Comparison of ENCODE assay signal across 25 cellular contexts in the genomic region with DNA sequence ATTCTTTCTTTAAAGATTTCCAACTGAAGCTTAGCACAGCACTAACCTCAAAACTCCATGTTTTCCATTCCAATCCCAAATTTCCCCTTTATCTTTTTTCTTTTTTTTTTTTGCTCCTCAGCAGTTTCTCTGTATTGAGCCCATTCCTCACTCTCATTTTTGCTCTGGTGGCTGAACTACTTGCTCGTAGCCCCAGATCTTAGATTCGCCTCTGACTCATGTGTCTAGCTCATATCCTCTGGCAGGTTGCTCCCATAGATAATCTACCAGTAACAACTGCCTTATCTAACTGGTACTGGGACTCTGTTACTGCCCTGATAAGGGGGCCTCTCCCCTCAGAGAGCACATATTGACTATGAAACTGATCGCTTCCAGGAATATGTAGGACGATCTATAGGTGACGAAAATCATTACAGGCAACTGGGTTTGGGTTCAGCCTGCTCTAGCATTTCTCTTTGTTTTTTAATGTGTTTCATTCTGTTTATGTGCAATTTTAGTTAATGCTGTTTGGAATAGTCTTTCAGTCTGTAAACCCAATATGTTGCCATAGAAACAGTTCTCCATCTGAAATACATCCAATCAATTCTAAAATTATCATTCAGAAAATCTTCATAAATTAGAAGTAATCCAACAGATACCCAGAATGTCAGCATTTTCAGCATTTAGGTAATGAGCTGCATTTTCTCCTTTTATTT. TPM values are rescaled to one million over a fixed set of nuclear protein-coding genes. Genes with fewer than 3 reads are reported as not detected.
A peak's percentile ranks its signal among the peaks of the same experiment; 100 is the strongest.
DNase-seq lines count a peak whose midpoint lies in the region; ATAC-seq, FAIRE-seq and TF ChIP-seq lines count a peak whose summit lies in the region.
"Had no signal": no experiment of that assay in that cellular context is flagged by ENCODE, and none has a peak within 500 bp of the region (broad histone marks: within the 10 kb centered on the region; RNA-seq: fewer than 3 reads in every experiment).

No MANE protein-coding gene starts in this region.

- DNase-seq in HuH-7 (ENCODE audit: low spot score) (peak; percentile 40), K562 (ENCODE audit: extremely low read depth in 1 of 4, low spot score in 3 of 4) (peak; percentile 93 to 97 (median 95)), inferior parietal cortex (ENCODE audit: extremely low spot score) (peak; percentile 43), smooth muscle cell (lab: John Stamatoyannopoulos, UW; ENCODE audit: unreplicated experiment) (no peak), COLO668 (lab: John Stamatoyannopoulos, UW; ENCODE audit: unreplicated experiment) (no peak), transverse colon (no peak)
- DNase-seq: CD8-positive, alpha-beta T cell; DMS 273 treated with DMSO at 0.1 percent for 48 hours; GF-D8; GM23248; HCEC 1CT; MM.1S; NCI-H1092; NCI-H146; NCI-H2029 treated with DMSO at 0.1 percent for 48 hours; NCI-H2171; NCI-H446 treated with DMSO at 0.1 percent for 48 hours; PC-3; RPMI8226 had no signal

- TF ChIP-seq POLR2A in K562 (conservative IDR thresholded peaks at IDR 0.05) (no peak), transverse colon (IDR thresholded peaks at IDR 0.05) (no peak)

- H3K9me3 ChIP-seq in K562 (replicated peaks; ENCODE audit: control insufficient read depth, insufficient read depth, low read depth, low read length) (peaks cover 11% of the 10 kb centered on the region), smooth muscle cell (replicated peaks; ENCODE audit: low read depth) (no peaks in the 10 kb centered on the region), transverse colon (peaks cover 3 to 6% of the 10 kb centered on the region in 2 donors)

- H3F3A ChIP-seq in smooth muscle cell (ENCODE audit: low read depth), result no peaks in the 10 kb centered on the region

- H3K4me2 ChIP-seq in K562 (ENCODE audit: insufficient read depth, low read length), result peak overlapping the region; percentile 67
- peak overlapping the region; percentile 28 for H3K4me2 ChIP-seq in smooth muscle cell
- H3K4me2 ChIP-seq: BLaER1 treated with 17β-estradiol and CSF1 and Interleukin-3, amounts not matched to agents 10 nM and 100 nM had no signal

- peak overlapping the region in 1 of 2 experiments; percentile 33; a peak in 2 of 4 replicates for H3K9ac ChIP-seq in K562 (ENCODE audit: insufficient read depth in 1 of 2, low read depth in 2 of 2, low read length in 2 of 2)
- no peak overlapping the region for H3K9ac ChIP-seq in smooth muscle cell (ENCODE audit: low read depth)
- H3K9ac ChIP-seq: BLaER1 treated with 17β-estradiol and CSF1 and Interleukin-3, amounts not matched to agents 10 nM and 100 nM; GM23248 had no signal

- BruUV-seq in K562 (replicated peaks; lab: Mats Ljungman, UMichigan), result no TSS peak

- H3K27me3 ChIP-seq in K562 (ENCODE audit: control insufficient read depth in 2 of 2, insufficient read depth in 2 of 2, low read length in 2 of 2), result no peaks in the 10 kb centered on the region
- no peaks in the 10 kb centered on the region for H3K27me3 ChIP-seq in smooth muscle cell (ENCODE audit: low read depth)
- H3K27me3 ChIP-seq in transverse colon, result no peaks in the 10 kb centered on the region
- H3K27me3 ChIP-seq: BLaER1 treated with 17β-estradiol and CSF1 and Interleukin-3, amounts not matched to agents 10 nM and 100 nM had no signal

- H3K4me3 ChIP-seq in K562, result no peak overlapping the region
- no peak overlapping the region for H3K4me3 ChIP-seq in smooth muscle cell
- no peak overlapping the region for H3K4me3 ChIP-seq in transverse colon
- H3K4me3 ChIP-seq: BLaER1 treated with 17β-estradiol and CSF1 and Interleukin-3, amounts not matched to agents 10 nM and 100 nM; GM12878; GM23248 had no signal

- H2AFZ ChIP-seq in K562 (ENCODE audit: low read depth, low read length) (peak overlapping the region; percentile 1), smooth muscle cell (ENCODE audit: low read depth) (no peak overlapping the region)
- H2AFZ ChIP-seq: GM23248 had no signal

- POLR2A ChIA-PET in K562 (lab: Yijun Ruan, JAX), result interaction anchor here (0.6 to 2.6 kb wide), 7 partner anchors 9 to 333 kb away, joined by 3 to 15 read pairs (median 4); no protein-coding TSS in a partner anchor

- H3K4me1 ChIP-seq in K562 (replicated peaks in 1 of 2; ENCODE audit: control insufficient read depth in 2 of 2, insufficient read depth in 2 of 2, low read length in 2 of 2) (peaks cover 8 to 13% of the 10 kb centered on the region in 2 experiments), smooth muscle cell (ENCODE audit: low read depth) (no peaks in the 10 kb centered on the region), transverse colon (peaks cover 0 to 3% (median 0%) of the 10 kb centered on the region in 4 donors)

- WGBS in K562 (ENCODE audit: insufficient coverage, low coverage, missing lambda C conversion rate), result 0% methylated on average over 5 of the region's 5 CpGs
- 49% methylated on average over 5 of the region's 5 CpGs for WGBS in smooth muscle cell (ENCODE audit: low lambda C conversion rate)
- 64 to 71% methylated on average over 5 of the region's 5 CpGs for WGBS in transverse colon (ENCODE audit: low coverage in 1 of 2), 2 donors

- peak; percentile 100 for TF ChIP-seq EP300 in K562 (IDR thresholded peaks at IDR 0.05; ENCODE audit: low read length)
- no peak for TF ChIP-seq EP300 in transverse colon (IDR thresholded peaks at IDR 0.05; ENCODE audit: low read depth)

- FAIRE-seq in K562 (lab: Jason Lieb, UNC), result peak; percentile 99
- FAIRE-seq: GM12878, HTR-8/SVneo had no signal

- no peaks in the 10 kb centered on the region for H3K36me3 ChIP-seq in K562 (ENCODE audit: control insufficient read depth, insufficient read depth, low read length)
- no peaks in the 10 kb centered on the region for H3K36me3 ChIP-seq in smooth muscle cell (ENCODE audit: low read depth)
- H3K36me3 ChIP-seq in transverse colon, result no peaks in the 10 kb centered on the region
- H3K36me3 ChIP-seq: BLaER1 treated with 17β-estradiol and CSF1 and Interleukin-3, amounts not matched to agents 10 nM and 100 nM had no signal

- no peaks in the 10 kb centered on the region for H3K9me1 ChIP-seq in K562 (ENCODE audit: control insufficient read depth, insufficient read depth, low read length)

- intact Hi-C loops in K562 (cut with micrococcal nuclease), result no loop called here
- intact Hi-C loops in transverse colon (cut with DNase I; ENCODE audit: low total_unique reads), result no loop called here

- in situ Hi-C loops in K562 (cut with MboI), result no loop called here
- in situ Hi-C loops in transverse colon (cut with MboI; ENCODE audit: low pct_ligation_motif_present in 1 of 4, low pct_unique_long_range_greater_than_20kb in 1 of 4, low sequenced_read_pairs in 3 of 4), result no loop called here

- H3K79me2 ChIP-seq in K562 (ENCODE audit: control insufficient read depth, insufficient read depth, low read length), result no peaks in the 10 kb centered on the region
- no peaks in the 10 kb centered on the region for H3K79me2 ChIP-seq in smooth muscle cell (ENCODE audit: low read depth)

- H3K27ac ChIP-seq in K562 (ENCODE audit: extremely low read depth, low read depth, low read length), result peak overlapping the region; percentile 56
- H3K27ac ChIP-seq in smooth muscle cell (ENCODE audit: low read depth), result no peak overlapping the region
- no peak overlapping the region for H3K27ac ChIP-seq in transverse colon
- H3K27ac ChIP-seq: BLaER1 treated with 17β-estradiol and CSF1 and Interleukin-3, amounts not matched to agents 10 nM and 100 nM; GM23248 had no signal

- CTCF ChIA-PET in K562 (lab: Yijun Ruan, JAX; ENCODE audit: low intra/inter-chr PET ratio), result no interaction called here

- no peak for TF ChIP-seq RAD21 in K562 (CRISPR knock-in tag; conservative IDR thresholded peaks at IDR 0.05 in 1 of 2, IDR thresholded peaks at IDR 0.05 in 1 of 2)

- 0 out of 6 replicates have a peak, but pooled peaks of 1 of the 3 experiments have one; percentile 1 for TF ChIP-seq CTCF in K562 (IDR thresholded peaks at IDR 0.05 in 2 of 3, conservative IDR thresholded peaks at IDR 0.05 in 1 of 3; ENCODE audit: insufficient read depth in 2 of 3, low read depth in 1 of 3, low read length in 3 of 3)
- no peak for TF ChIP-seq CTCF in smooth muscle cell (IDR thresholded peaks at IDR 0.05; ENCODE audit: borderline replicate concordance, insufficient read depth, poor library complexity, severe bottlenecking)
- no peak for TF ChIP-seq CTCF in transverse colon (IDR thresholded peaks at IDR 0.05)

- H4K20me1 ChIP-seq in K562 (replicated peaks; ENCODE audit: control insufficient read depth, insufficient read depth, low read length) (no peaks in the 10 kb centered on the region), smooth muscle cell (ENCODE audit: low read depth) (no peaks in the 10 kb centered on the region)
- H4K20me1 ChIP-seq: BLaER1 treated with 17β-estradiol and CSF1 and Interleukin-3, amounts not matched to agents 10 nM and 100 nM had no signal

- ATAC-seq in K562 (peak; percentile 98), HG02884 (IDR thresholded peaks at IDR 0.05; ENCODE audit: unreplicated experiment) (no peak)
- ATAC-seq: CD8-positive, alpha-beta T cell; GM12878; PC-3 had no signal

TF ChIP-seq in K562, 482 proteins besides CTCF, POLR2A, EP300 and RAD21 (continues in another document):
- TF ChIP-seq FOXK2 (conservative IDR thresholded peaks at IDR 0.05 in 1 of 2, IDR thresholded peaks at IDR 0.05 in 1 of 2; ENCODE audit: low read depth in 2 of 2) (peak; percentile 72 to 79; a peak in 3 of 4 replicates), CHD4 (IDR thresholded peaks at IDR 0.05; ENCODE audit: insufficient read depth, insufficient replicate concordance, low read depth, low read length, poor library complexity, severe bottlenecking) (no peak), ZNF444 (CRISPR knock-in tag; IDR thresholded peaks at IDR 0.05) (peak; percentile 75; the same call in 1 of the 2 replicates)

RNA-seq across cellular contexts. Expression of gene COL9A1, which starts 34.6 kb away (rescaled TPM):
- total RNA-seq in K562 (2011; cell fraction: chromatin; rRNA removed; ENCODE audit: low replicate concordance), result 0.12 and 0.19 TPM in 2 replicates
- not detected in 2 replicates for total RNA-seq in K562 (2011; cell fraction: nucleolus; rRNA removed)
- not detected in 2 replicates for total RNA-seq in K562 (2011; cell fraction: nucleoplasm; rRNA removed)
- total RNA-seq in K562 (2014; rRNA removed), result 0.05 and 0.08 TPM in 2 replicates
- 0.07 TPM in 1 of 2 replicates, not detected in the other for total RNA-seq in K562 (2014; rRNA removed; fragmentation: Illumina TruSeq; extraction: Trizol)
- 0.07 TPM in 1 of 2 replicates, not detected in the other for total RNA-seq in K562 (2015; rRNA removed; fragmentation: Illumina TruSeq; extraction: Trizol)
- total RNA-seq in K562 (2021), result 0.13 TPM in 2 replicates
- polyA plus RNA-seq in K562 (2011; rRNA removed), result 0.03 and 0.04 TPM in 2 replicates
- 0.06 TPM in 1 of 2 replicates, not detected in the other for polyA plus RNA-seq in K562 (2011; cell fraction: cytosol; rRNA removed)
- 0.13 TPM in 1 of 2 replicates, not detected in the other for polyA plus RNA-seq in K562 (2011; cell fraction: nucleus; rRNA removed)
- 0.09 and 0.36 TPM in 2 replicates for polyA plus RNA-seq in K562 (2012)
- not detected in 2 replicates for polyA plus RNA-seq in K562 (2014; fragmentation: Illumina TruSeq; extraction: Trizol)
- polyA plus RNA-seq in K562 (2014; fragmentation: Nextera tagmentation; extraction: Ambion mirVana), result under 1 TPM; 0.01 to 0.03 TPM
- polyA plus RNA-seq in K562 (2014; rRNA removed), result 0.09 TPM in 1 of 2 replicates, not detected in the other
- polyA minus RNA-seq in K562 (2011; rRNA and poly(A)+ RNA removed), result not detected in 2 replicates
- polyA minus RNA-seq in K562 (2011; cell fraction: cytosol; rRNA and poly(A)+ RNA removed), result not detected in 2 replicates
- not detected in 2 replicates for polyA minus RNA-seq in K562 (2011; cell fraction: nucleus; rRNA and poly(A)+ RNA removed)
- total RNA-seq in smooth muscle cell, result not detected in 2 replicates
- not detected in 2 replicates for polyA plus RNA-seq in smooth muscle cell
- total RNA-seq in transverse colon, result 1 to 10 TPM in 1 of 4 donors, under 1 TPM in 1, not detected in 2; 0.64 to 1.5 TPM
- total RNA-seq: A673; CD8-positive, alpha-beta T cell; GM12878; GM23248; LHCN-M2; PC-3 had no signal
- polyA plus RNA-seq: GM12878, GM23248 had no signal

Comparison
In these comparisons a context has a peak if more than half of its experiments do, and no peak if none do; other contexts are left out.
1. DNase-seq: peak in HuH-7 (single experiment), K562 (4 of 4) and inferior parietal cortex (single experiment); none in smooth muscle cell (single experiment), COLO668 (single experiment) and transverse colon (single experiment).